In the genomic region with DNA sequence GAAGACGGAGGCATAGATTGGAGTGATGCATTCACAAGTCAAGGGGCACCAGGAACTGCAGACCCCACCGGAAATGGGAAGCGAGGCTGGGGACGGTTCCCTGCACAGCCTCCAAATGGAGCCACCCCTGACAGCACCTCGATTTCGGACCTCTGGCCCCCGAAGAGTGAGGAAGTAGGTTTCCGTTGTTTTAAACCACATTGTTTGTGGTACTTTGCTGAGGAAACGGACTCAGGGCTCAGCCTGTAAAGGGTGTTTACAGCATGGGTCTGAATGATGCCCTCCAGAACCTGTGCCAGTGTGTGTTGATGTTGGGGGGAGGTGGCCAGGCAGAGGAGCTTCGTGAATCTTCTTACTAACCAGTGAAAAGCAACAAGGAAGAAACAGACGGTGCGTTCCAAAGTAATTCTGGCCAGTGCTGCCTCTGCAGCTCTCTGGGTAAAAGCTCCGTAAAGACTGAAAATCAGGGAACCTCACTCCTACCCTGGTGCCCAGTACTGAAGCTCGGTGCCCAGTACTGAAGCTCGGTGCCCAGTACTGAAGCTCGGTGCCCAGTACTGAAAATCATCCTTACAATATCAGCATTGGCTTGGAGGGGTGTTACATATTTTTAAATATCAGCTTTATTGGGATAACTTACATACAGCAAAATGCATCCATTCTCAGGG, we compare ENCODE assay signal across 14 cellular contexts. TPM values are rescaled to one million over a fixed set of nuclear protein-coding genes. Genes with fewer than 3 reads are reported as not detected.
DNase-seq lines count a peak whose midpoint lies in the region; ATAC-seq and TF ChIP-seq lines count a peak whose summit lies in the region.
"Had no signal": no experiment of that assay in that cellular context is flagged by ENCODE, and none has a peak within 500 bp of the region (broad histone marks: within the 10 kb centered on the region; RNA-seq: fewer than 3 reads in every experiment).

No MANE protein-coding gene starts in this region.

- ATAC-seq in CD4-positive, alpha-beta T cell (ENCODE audit: poor library complexity), result no peak
- ATAC-seq in GM18867 (IDR thresholded peaks at IDR 0.05; ENCODE audit: unreplicated experiment) (peak; percentile 19), T-cell (replicated peaks in 1 of 4) (no peak)

- H3K27ac ChIP-seq in CD4-positive, alpha-beta T cell (ENCODE audit: low read depth, low read length), result peak overlapping the region; percentile 27

- POLR2A ChIA-PET in CD4-positive, alpha-beta T cell (lab: Charles Lee), result interaction anchor here (0.8 to 1.0 kb wide), 2 partner anchors 93 to 137 kb away, joined by 3 to 4 read pairs; a partner anchor contains a TSS
- POLR2A ChIA-PET in T-cell (lab: Charles Lee), result interaction anchor here in 1 of 2 donors (0.6 to 1.1 kb wide), 3 partner anchors 26 to 29 kb away, joined by 3 read pairs; no protein-coding TSS in a partner anchor

- H3K4me1 Mint-ChIP-seq in CD4-positive, alpha-beta T cell (ENCODE audit: low read depth), result peaks cover 66% of the 10 kb centered on the region
- H3K4me1 Mint-ChIP-seq in T-cell (peaks cover 54 to 74% (median 56%) of the 10 kb centered on the region in 3 donors), Calu3 (ENCODE audit: low read depth, unreplicated experiment) (no peaks in the 10 kb centered on the region), chondrocyte (ENCODE audit: low read depth) (peaks cover 6% of the 10 kb centered on the region)

- no peaks in the 10 kb centered on the region for H3K27me3 ChIP-seq in CD4-positive, alpha-beta T cell (ENCODE audit: control insufficient read depth, insufficient read depth, low read length)
- H3K27me3 ChIP-seq in mononuclear cell (ENCODE audit: insufficient read depth, low read length), result no peaks in the 10 kb centered on the region

- H3K4me1 ChIP-seq in mononuclear cell (ENCODE audit: insufficient read depth, low read length), result peaks cover 85% of the 10 kb centered on the region
- H3K4me1 ChIP-seq: HAP-1 had no signal

- no peaks in the 10 kb centered on the region for H3K36me3 Mint-ChIP-seq in CD4-positive, alpha-beta T cell (ENCODE audit: low read depth)
- no peaks in the 10 kb centered on the region for H3K36me3 Mint-ChIP-seq in T-cell
- no peaks in the 10 kb centered on the region for H3K36me3 Mint-ChIP-seq in Calu3 (ENCODE audit: insufficient read depth, unreplicated experiment)
- no peaks in the 10 kb centered on the region for H3K36me3 Mint-ChIP-seq in chondrocyte (ENCODE audit: low read depth)

- H3K27me3 Mint-ChIP-seq in CD4-positive, alpha-beta T cell, result no peaks in the 10 kb centered on the region
- no peaks in the 10 kb centered on the region for H3K27me3 Mint-ChIP-seq in T-cell
- H3K27me3 Mint-ChIP-seq in Calu3 (ENCODE audit: unreplicated experiment), result peaks cover 38% of the 10 kb centered on the region
- H3K27me3 Mint-ChIP-seq in chondrocyte (ENCODE audit: low read depth), result peaks cover 3% of the 10 kb centered on the region

- no TSS peak for BruUV-seq in Calu3 (replicated peaks; lab: Mats Ljungman, UMichigan)

- H3K4me3 ChIP-seq in mononuclear cell (ENCODE audit: low read length), result peak overlapping the region; percentile 20
- H3K4me3 ChIP-seq: HAP-1 had no signal

- H3K27ac Mint-ChIP-seq in CD4-positive, alpha-beta T cell, result peak overlapping the region; percentile 74
- peak overlapping the region; percentile 84 for H3K27ac Mint-ChIP-seq in T-cell
- H3K27ac Mint-ChIP-seq in Calu3 (ENCODE audit: unreplicated experiment), result no peak overlapping the region
- no peak overlapping the region for H3K27ac Mint-ChIP-seq in chondrocyte (ENCODE audit: unreplicated experiment)

- CTCF ChIA-PET in CD4-positive, alpha-beta T cell (lab: Charles Lee), result interaction anchor here (1.1 kb wide), 1 partner anchor 25 kb away, joined by 4 read pairs; no protein-coding TSS in a partner anchor
- CTCF ChIA-PET in T-cell (lab: Charles Lee), result interaction anchor here in 1 of 2 donors (0.9 to 1.5 kb wide), 4 partner anchors 36 to 658 kb away, joined by 3 read pairs; no protein-coding TSS in a partner anchor
- CTCF ChIA-PET in Calu3 (lab: Charles Lee), result no interaction called here

- intact Hi-C loops in CD4-positive, alpha-beta T cell (cut with DNase I, micrococcal nuclease), result loop anchor here in 1 of 2 experiments (5.0 kb wide), 1 partner anchor 34 kb away; no protein-coding TSS in a partner anchor
- intact Hi-C loops in Calu3 (cut with micrococcal nuclease; ENCODE audit: unreplicated experiment), result no loop called here

- peak overlapping the region; percentile 38 for H3K4me3 Mint-ChIP-seq in CD4-positive, alpha-beta T cell
- peak overlapping the region; percentile 61 to 73 (median 70) for H3K4me3 Mint-ChIP-seq in T-cell
- no peak overlapping the region for H3K4me3 Mint-ChIP-seq in Calu3 (ENCODE audit: low read depth, unreplicated experiment)
- no peak overlapping the region for H3K4me3 Mint-ChIP-seq in chondrocyte (ENCODE audit: unreplicated experiment)

- TF ChIP-seq CTCF in CD4-positive, alpha-beta T cell (IDR thresholded peaks at IDR 0.05), result no peak
- TF ChIP-seq CTCF in Calu3 (IDR thresholded peaks at IDR 0.05; ENCODE audit: unreplicated experiment) (no peak), chondrocyte (IDR thresholded peaks at IDR 0.05) (no peak)

- no peak for DNase-seq in CD4-positive, alpha-beta T cell
- DNase-seq in T-cell, result no peak
- no peak for DNase-seq in NCI-H82 treated with DMSO at 0.1 percent for 48 hours (lab: John Stamatoyannopoulos, UW; ENCODE audit: unreplicated experiment)
- no peak for DNase-seq in Calu3
- no peak for DNase-seq in chondrocyte (ENCODE audit: low spot score)
- DNase-seq in inferior parietal cortex (ENCODE audit: extremely low spot score), result no peak
- DNase-seq: amniotic stem cell, NCI-H1417, NCI-H345, RPMI8226 had no signal

- peaks cover 4% of the 10 kb centered on the region for H3K9me3 Mint-ChIP-seq in CD4-positive, alpha-beta T cell
- H3K9me3 Mint-ChIP-seq in T-cell (peaks cover 0 to 5% (median 0%) of the 10 kb centered on the region in 3 donors), Calu3 (ENCODE audit: low read depth, unreplicated experiment) (no peaks in the 10 kb centered on the region), chondrocyte (ENCODE audit: low read depth) (peaks cover 3% of the 10 kb centered on the region)

- H3K9me3 ChIP-seq in CD4-positive, alpha-beta T cell (ENCODE audit: control insufficient read depth, low read length), result no peaks in the 10 kb centered on the region
- no peaks in the 10 kb centered on the region for H3K9me3 ChIP-seq in mononuclear cell (ENCODE audit: low read depth, low read length)
- H3K9me3 ChIP-seq: HAP-1 had no signal

RNA-seq across cellular contexts. Expression of a gene that starts 30.1 kb away (rescaled TPM):
- 10 to 100 TPM; 13.6 to 15.9 TPM for total RNA-seq in CD4-positive, alpha-beta T cell
- total RNA-seq in T-cell (10 to 100 TPM in 3 of 5 donors, 1 to 10 TPM in 2; 3.2 to 19.4 (median 15.0) TPM), mononuclear cell (14.8 TPM), Calu3 (2022) (not detected in 2 replicates), chondrocyte (not detected in 3 replicates)
- total RNA-seq: dermis microvascular lymphatic vessel endothelial cell had no signal

Comparison
In these comparisons a context has a peak if more than half of its experiments do, and no peak if none do; other contexts are left out.
1. H3K27ac Mint-ChIP-seq: peak in CD4-positive, alpha-beta T cell (single experiment) and T-cell (2 of 2); none in Calu3 (single experiment) and chondrocyte (single experiment).
2. H3K4me3 Mint-ChIP-seq: peak in CD4-positive, alpha-beta T cell (single experiment) and T-cell (3 of 3); none in Calu3 (single experiment) and chondrocyte (single experiment).